In genomic region chr1:64513557-64513956, GRCh38 we compare ENCODE assay signal across 18 cellular contexts. TPM values are rescaled to one million over a fixed set of nuclear protein-coding genes. Genes with fewer than 3 reads are reported as not detected.
A peak's percentile ranks its signal among the peaks of the same experiment; 100 is the strongest.
DNase-seq lines count a peak whose midpoint lies in the region; ATAC-seq and TF ChIP-seq lines count a peak whose summit lies in the region.
"Had no signal": no experiment of that assay in that cellular context is flagged by ENCODE, and none has a peak within 500 bp of the region (broad histone marks: within the 10 kb centered on the region; RNA-seq: fewer than 3 reads in every experiment).

No MANE protein-coding gene starts in this region.

- H3K27me3 ChIP-seq in right atrium auricular region (no peaks in the 10 kb centered on the region), gastroesophageal sphincter (no peaks in the 10 kb centered on the region), gastrocnemius medialis (no peaks in the 10 kb centered on the region), HAP-1 (ENCODE audit: low read depth) (no peaks in the 10 kb centered on the region)

- H3K27ac ChIP-seq in right atrium auricular region (peak overlapping the region; percentile 29 to 71), gastroesophageal sphincter (peak overlapping the region; percentile 66 to 84 (median 73)), gastrocnemius medialis (peak overlapping the region; percentile 39 to 64 (median 53))

- no peak for ATAC-seq in left cardiac atrium
- ATAC-seq in gastroesophageal sphincter = no peak
- no peak for ATAC-seq in gastrocnemius medialis
- ATAC-seq: T-helper 17 cell had no signal

- H3K9me3 ChIP-seq in right atrium auricular region (no peaks in the 10 kb centered on the region), gastroesophageal sphincter (no peaks in the 10 kb centered on the region), gastrocnemius medialis (no peaks in the 10 kb centered on the region), HAP-1 (no peaks in the 10 kb centered on the region)

- peaks cover 0 to 38% of the 10 kb centered on the region in 2 donors for H3K4me1 ChIP-seq in right atrium auricular region
- peaks cover 16 to 81% (median 23%) of the 10 kb centered on the region in 3 donors for H3K4me1 ChIP-seq in gastroesophageal sphincter
- H3K4me1 ChIP-seq in gastrocnemius medialis = peaks cover 24 to 32% of the 10 kb centered on the region in 2 donors
- H3K4me1 ChIP-seq in HAP-1 = peaks cover 67% of the 10 kb centered on the region

- TF ChIP-seq CTCF in right atrium auricular region (IDR thresholded peaks at IDR 0.05) (no peak), gastroesophageal sphincter (IDR thresholded peaks at IDR 0.05) (no peak), gastrocnemius medialis (IDR thresholded peaks at IDR 0.05 in 4 of 5, conservative IDR thresholded peaks at IDR 0.05 in 1 of 5) (no peak)

- in situ Hi-C loops in gastrocnemius medialis (cut with MboI; ENCODE audit: low sequenced_read_pairs in 4 of 4) (no loop called here), HAP-1 (cut with MboI; ENCODE audit: low sequenced_read_pairs) (no loop called here)

- no peak for TF ChIP-seq POLR2A in gastroesophageal sphincter (IDR thresholded peaks at IDR 0.05)
- TF ChIP-seq POLR2A in gastrocnemius medialis (IDR thresholded peaks at IDR 0.05) = no peak

- DNase-seq in right atrium auricular region (ENCODE audit: low spot score) = no peak
- DNase-seq in left cardiac atrium = no peak
- no peak for DNase-seq in gastrocnemius medialis
- DNase-seq in NCI-H2029 treated with DMSO at 0.1 percent for 48 hours (lab: John Stamatoyannopoulos, UW) = no peak
- DNase-seq in T-helper 1 cell = no peak
- DNase-seq in HAP-1 (ENCODE audit: low spot score in 2 of 2) = no peak
- DNase-seq in MV-4-11 (lab: John Stamatoyannopoulos, UW) = no peak
- DNase-seq: activated CD4-positive, alpha-beta T cell treated with anti-CD3 and anti-CD28 coated beads for 1 hour; activated CD8-positive, alpha-beta memory T cell treated with anti-CD3 and anti-CD28 coated beads, Interleukin-2, amount 50 U/mL, for 4 hours; effector CD4-positive, alpha-beta T cell; NCI-H2081; NCI-H748 treated with DMSO at 0.1 percent for 48 hours; occipital lobe; RPMI8226; stimulated activated CD4-positive, alpha-beta T cell treated with anti-CD3 and anti-CD28 coated beads, Interleukin-12 subunit alpha, Interleukin-12 subunit beta, amount 100 ng/mL, for 4 hours; T-helper 17 cell had no signal

- TF ChIP-seq EP300 in gastroesophageal sphincter (IDR thresholded peaks at IDR 0.05) = no peak

- H3K4me3 ChIP-seq in right atrium auricular region (no peak overlapping the region), gastroesophageal sphincter (no peak overlapping the region), gastrocnemius medialis (no peak overlapping the region), HAP-1 (no peak overlapping the region)

- H3K36me3 ChIP-seq in right atrium auricular region (no peaks in the 10 kb centered on the region), gastroesophageal sphincter (no peaks in the 10 kb centered on the region), gastrocnemius medialis (no peaks in the 10 kb centered on the region), HAP-1 (replicated peaks) (no peaks in the 10 kb centered on the region)

- intact Hi-C loops in left cardiac atrium (cut with DNase I) (no loop called here), gastrocnemius medialis (cut with DNase I; ENCODE audit: low total_unique reads) (no loop called here)

RNA-seq across cellular contexts. Expression of gene CACHD1, which starts 43.6 kb away (rescaled TPM):
- total RNA-seq in right atrium auricular region (1 to 10 TPM; 3.1 to 8.5 TPM), left cardiac atrium (1 to 10 TPM; 3.5 to 9.2 TPM), gastroesophageal sphincter (10 to 100 TPM in 2 of 4 donors, 1 to 10 TPM in 2; 7.7 to 20.1 (median 9.8) TPM), gastrocnemius medialis (1 to 10 TPM; 2.2 to 3.6 (median 2.9) TPM)
- total RNA-seq: HT-29 had no signal
